Comparison of ENCODE assay signal across 12 cellular contexts in the genomic region with DNA sequence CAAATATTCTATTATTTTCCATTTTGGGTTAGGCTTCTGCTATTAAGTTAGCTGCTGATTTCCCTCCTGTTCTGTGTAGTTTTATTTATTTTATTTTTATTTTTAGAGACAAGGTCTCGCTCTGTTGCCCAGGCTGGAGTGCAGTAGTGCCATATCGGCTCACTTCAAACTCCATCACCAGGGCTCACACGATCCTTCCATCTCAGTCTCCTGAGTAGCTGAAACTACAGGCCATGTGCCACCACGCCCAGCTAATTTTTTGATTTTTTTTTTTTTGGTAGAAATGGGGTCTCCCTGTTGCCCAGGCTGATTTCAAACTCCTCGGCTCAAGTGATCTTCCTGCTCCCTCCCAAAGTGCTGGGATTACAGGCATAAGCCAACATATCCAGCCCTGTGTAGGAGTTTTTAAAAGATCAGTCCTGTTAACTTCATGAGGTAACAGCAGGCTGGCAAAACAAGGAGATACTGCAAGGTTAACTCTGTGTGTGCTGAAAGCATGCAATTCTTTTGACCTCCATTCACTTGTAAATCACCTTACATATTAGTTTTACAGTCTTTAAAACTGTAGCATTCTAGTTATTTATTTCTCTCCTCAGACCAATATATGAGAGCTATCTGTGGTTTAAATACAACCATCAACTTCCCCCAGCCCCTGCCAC.
"Had no signal": no experiment of that assay in that cellular context is flagged by ENCODE, and none has a peak within 500 bp of the region (broad histone marks: within the 10 kb centered on the region; RNA-seq: fewer than 3 reads in every experiment).

No MANE protein-coding gene starts in this region.

- H3K27ac Mint-ChIP-seq: activated CD4-positive, alpha-beta T cell treated with anti-CD3 and anti-CD28 coated beads, Interleukin-2, amount 10 ng/mL, durations not matched to agents 7 days and 5 days; activated naive CD4-positive, alpha-beta T cell treated with anti-CD3 and anti-CD28 coated beads for 36 hours; activated naive CD8-positive, alpha-beta T cell treated with anti-CD3 and anti-CD28 coated beads, Interleukin-2, amount 50 U/mL, for 24 hours; stimulated activated naive CD8-positive, alpha-beta T cell treated with anti-CD3 and anti-CD28 coated beads, Interleukin-15, amount 100 ng/mL, for 72 hours; T-helper 2 cell treated with Interferon-gamma antibody and Interleukin-4, amounts not matched to agents 5 μg/mL and 100 μg/mL, for 36 hours had no signal

- H3K4me3 Mint-ChIP-seq: activated CD4-positive, alpha-beta T cell treated with anti-CD3 and anti-CD28 coated beads, Interleukin-2, amount 10 ng/mL, durations not matched to agents 7 days and 5 days; activated naive CD4-positive, alpha-beta T cell treated with anti-CD3 and anti-CD28 coated beads for 36 hours; activated naive CD8-positive, alpha-beta T cell treated with anti-CD3 and anti-CD28 coated beads, Interleukin-2, amount 50 U/mL, for 24 hours; stimulated activated naive CD8-positive, alpha-beta T cell treated with anti-CD3 and anti-CD28 coated beads, Interleukin-15, amount 100 ng/mL, for 72 hours; T-helper 2 cell treated with Interferon-gamma antibody and Interleukin-4, amounts not matched to agents 5 μg/mL and 100 μg/mL, for 36 hours had no signal

- DNase-seq: activated CD4-positive, alpha-beta T cell treated with anti-CD3 and anti-CD28 coated beads, Interleukin-2, amount 10 ng/mL, durations not matched to agents 7 days and 5 days; activated naive CD4-positive, alpha-beta T cell treated with anti-CD3 and anti-CD28 coated beads for 36 hours; activated naive CD8-positive, alpha-beta T cell treated with anti-CD3 and anti-CD28 coated beads, Interleukin-2, amount 50 U/mL, for 24 hours; kidney; ovary; sigmoid colon; spleen; stimulated activated naive CD8-positive, alpha-beta T cell treated with anti-CD3 and anti-CD28 coated beads, Interleukin-15, amount 100 ng/mL, for 72 hours; SW 1271; upper lobe of left lung had no signal

- H3K27me3 ChIP-seq: ascending aorta, ovary, sigmoid colon, spleen, upper lobe of left lung had no signal

- H3K4me3 ChIP-seq: ascending aorta, ovary, sigmoid colon, spleen, upper lobe of left lung had no signal

- H3K36me3 ChIP-seq: ascending aorta, ovary, sigmoid colon, spleen, upper lobe of left lung had no signal

- ATAC-seq: activated naive CD8-positive, alpha-beta T cell treated with anti-CD3 and anti-CD28 coated beads, Interleukin-2, amount 50 U/mL, for 24 hours; stimulated activated naive CD8-positive, alpha-beta T cell treated with anti-CD3 and anti-CD28 coated beads, Interleukin-15, amount 100 ng/mL, for 72 hours had no signal

- H3K27me3 Mint-ChIP-seq: activated CD4-positive, alpha-beta T cell treated with anti-CD3 and anti-CD28 coated beads, Interleukin-2, amount 10 ng/mL, durations not matched to agents 7 days and 5 days; activated naive CD8-positive, alpha-beta T cell treated with anti-CD3 and anti-CD28 coated beads, Interleukin-2, amount 50 U/mL, for 24 hours; stimulated activated naive CD8-positive, alpha-beta T cell treated with anti-CD3 and anti-CD28 coated beads, Interleukin-15, amount 100 ng/mL, for 72 hours had no signal

- H3K9me3 ChIP-seq: ascending aorta, ovary, sigmoid colon, spleen, upper lobe of left lung had no signal

- H3K27ac ChIP-seq: ascending aorta, ovary, sigmoid colon, spleen, upper lobe of left lung had no signal

- H3K9me3 Mint-ChIP-seq: activated CD4-positive, alpha-beta T cell treated with anti-CD3 and anti-CD28 coated beads, Interleukin-2, amount 10 ng/mL, durations not matched to agents 7 days and 5 days; activated naive CD4-positive, alpha-beta T cell treated with anti-CD3 and anti-CD28 coated beads for 36 hours; activated naive CD8-positive, alpha-beta T cell treated with anti-CD3 and anti-CD28 coated beads, Interleukin-2, amount 50 U/mL, for 24 hours; stimulated activated naive CD8-positive, alpha-beta T cell treated with anti-CD3 and anti-CD28 coated beads, Interleukin-15, amount 100 ng/mL, for 72 hours; T-helper 2 cell treated with Interferon-gamma antibody and Interleukin-4, amounts not matched to agents 5 μg/mL and 100 μg/mL, for 36 hours had no signal
